19 cellular contexts compared by ENCODE assay signal in the genomic region with DNA sequence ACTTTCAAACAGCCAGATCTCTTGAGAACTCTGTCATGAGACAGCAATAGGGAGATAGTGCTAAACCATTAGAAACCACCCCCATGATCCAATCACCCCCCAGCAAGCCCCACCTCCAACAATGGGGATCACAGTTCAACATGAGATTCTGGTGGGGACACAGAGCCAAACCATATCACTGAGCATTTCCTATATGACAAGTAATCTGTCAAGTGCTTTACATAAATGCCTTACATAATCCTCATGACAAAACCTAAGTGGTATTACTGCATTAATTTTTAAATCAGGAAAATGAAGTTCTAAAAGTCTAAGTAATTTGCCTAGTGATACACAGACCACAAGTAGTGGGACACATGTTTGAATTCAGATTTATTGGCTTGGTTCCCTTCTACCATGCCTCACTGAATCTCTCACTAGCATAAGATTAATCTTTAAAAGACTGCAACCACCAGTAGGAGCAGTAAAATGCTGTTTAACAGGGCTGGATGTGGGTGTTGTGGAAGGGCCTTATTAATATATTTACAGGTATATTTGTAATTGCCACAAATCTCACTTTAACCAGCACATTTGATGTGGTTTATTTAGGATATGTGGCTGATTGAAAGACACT.
DNase-seq lines count a peak whose midpoint lies in the region; ATAC-seq and TF ChIP-seq lines count a peak whose summit lies in the region.
"Had no signal": no experiment of that assay in that cellular context is flagged by ENCODE, and none has a peak within 500 bp of the region (broad histone marks: within the 10 kb centered on the region; RNA-seq: fewer than 3 reads in every experiment).

No MANE protein-coding gene starts in this region.

- ATAC-seq in GM18861 (IDR thresholded peaks at IDR 0.05; ENCODE audit: unreplicated experiment), result peak; percentile 94
- peak; percentile 81 for ATAC-seq in GM21447 (IDR thresholded peaks at IDR 0.05; ENCODE audit: unreplicated experiment)
- peak; percentile 57 for ATAC-seq in HG03095 (IDR thresholded peaks at IDR 0.05; ENCODE audit: unreplicated experiment)
- ATAC-seq in stimulated activated naive B cell treated with anti-CD40 and anti-IgM and Interleukin-4, amounts not matched to agents 10 μg/mL and 1 μg/mL and 100 μg/mL, for 72 hours (replicated peaks), result no peak
- ATAC-seq: heart right ventricle, left lobe of liver had no signal

- no peaks in the 10 kb centered on the region for H3K4me1 Mint-ChIP-seq in stimulated activated naive B cell treated with anti-CD40 and anti-IgM and Interleukin-4, amounts not matched to agents 10 μg/mL and 1 μg/mL and 100 μg/mL, for 72 hours
- no peaks in the 10 kb centered on the region for H3K4me1 Mint-ChIP-seq in type B pancreatic cell (ENCODE audit: unreplicated experiment)
- H3K4me1 Mint-ChIP-seq: IgD-negative memory B cell had no signal

- H3K4me3 Mint-ChIP-seq in stimulated activated naive B cell treated with anti-CD40 and anti-IgM and Interleukin-4, amounts not matched to agents 10 μg/mL and 1 μg/mL and 100 μg/mL, for 72 hours, result no peak overlapping the region
- no peak overlapping the region for H3K4me3 Mint-ChIP-seq in type B pancreatic cell
- H3K4me3 Mint-ChIP-seq: activated T-cell treated with anti-CD3 and anti-CD28 coated beads, Interleukin-2, amount 50 U/mL, for 24 hours; IgD-negative memory B cell had no signal

- no peaks in the 10 kb centered on the region for H3K36me3 Mint-ChIP-seq in stimulated activated naive B cell treated with anti-CD40 and anti-IgM and Interleukin-4, amounts not matched to agents 10 μg/mL and 1 μg/mL and 100 μg/mL, for 72 hours
- H3K36me3 Mint-ChIP-seq in type B pancreatic cell, result no peaks in the 10 kb centered on the region
- H3K36me3 Mint-ChIP-seq: IgD-negative memory B cell had no signal

- TF ChIP-seq CTCF in astrocyte of the cerebellum (IDR thresholded peaks at IDR 0.05; ENCODE audit: low read depth, low read length, missing control alignments), result no peak
- TF ChIP-seq CTCF in type B pancreatic cell (conservative IDR thresholded peaks at IDR 0.05), result no peak

- H3K27me3 Mint-ChIP-seq in stimulated activated naive B cell treated with anti-CD40 and anti-IgM and Interleukin-4, amounts not matched to agents 10 μg/mL and 1 μg/mL and 100 μg/mL, for 72 hours, result no peaks in the 10 kb centered on the region
- no peaks in the 10 kb centered on the region for H3K27me3 Mint-ChIP-seq in type B pancreatic cell
- H3K27me3 Mint-ChIP-seq: activated T-cell treated with anti-CD3 and anti-CD28 coated beads, Interleukin-2, amount 50 U/mL, for 24 hours; IgD-negative memory B cell had no signal

- in situ Hi-C loops in astrocyte of the cerebellum (cut with HindIII; ENCODE audit: low sequenced_read_pairs), result no loop called here

- no peak overlapping the region for H3K4me3 ChIP-seq in astrocyte of the cerebellum (ENCODE audit: low read depth, low read length)
- H3K4me3 ChIP-seq: colonic mucosa, heart right ventricle had no signal

- DNase-seq in astrocyte of the cerebellum (ENCODE audit: low read depth) (peak; percentile 2), NAMALWA (ENCODE audit: low spot score) (no peak), NCI-H128 (lab: John Stamatoyannopoulos, UW; ENCODE audit: unreplicated experiment) (no peak), type B pancreatic cell (ENCODE audit: extremely low spot score, unreplicated experiment) (no peak)
- DNase-seq in stimulated activated naive B cell treated with anti-CD40 and anti-IgM and Interleukin-4, amounts not matched to agents 10 μg/mL and 1 μg/mL and 100 μg/mL, for 72 hours, result no peak
- DNase-seq: activated CD4-positive, alpha-beta T cell treated with anti-CD3 and anti-CD28 coated beads for 48 hours; activated T-cell treated with anti-CD3 and anti-CD28 coated beads, Interleukin-2, amount 50 U/mL, for 24 hours; amygdala; colonic mucosa; heart right ventricle; NCI-H1092; NK-92 treated with Interleukin-12 subunit alpha and Interleukin-12 subunit beta, amount 100 ng/mL, for 24 hours; SIG-M5; T-helper 9 cell had no signal

- H3K27ac Mint-ChIP-seq in stimulated activated naive B cell treated with anti-CD40 and anti-IgM and Interleukin-4, amounts not matched to agents 10 μg/mL and 1 μg/mL and 100 μg/mL, for 72 hours, result no peak overlapping the region
- H3K27ac Mint-ChIP-seq in type B pancreatic cell, result no peak overlapping the region
- H3K27ac Mint-ChIP-seq: activated T-cell treated with anti-CD3 and anti-CD28 coated beads, Interleukin-2, amount 50 U/mL, for 24 hours; IgD-negative memory B cell had no signal

- peaks cover 0 to 1% of the 10 kb centered on the region in 2 donors for H3K9me3 Mint-ChIP-seq in stimulated activated naive B cell treated with anti-CD40 and anti-IgM and Interleukin-4, amounts not matched to agents 10 μg/mL and 1 μg/mL and 100 μg/mL, for 72 hours
- H3K9me3 Mint-ChIP-seq in type B pancreatic cell, result no peaks in the 10 kb centered on the region
- H3K9me3 Mint-ChIP-seq: IgD-negative memory B cell had no signal

Comparison
In these comparisons a context has a peak if more than half of its experiments do, and no peak if none do; other contexts are left out.
1. ATAC-seq: peak in GM18861 (single experiment), GM21447 (single experiment) and HG03095 (single experiment); none in stimulated activated naive B cell treated with anti-CD40 and anti-IgM and Interleukin-4, amounts not matched to agents 10 μg/mL and 1 μg/mL and 100 μg/mL, for 72 hours (0 of 2).